ENCODE assay signal across 26 cellular contexts in genomic region chr3:59391131-59391530, GRCh38.
A peak's percentile ranks its signal among the peaks of the same experiment; 100 is the strongest.
DNase-seq lines count a peak whose midpoint lies in the region; ATAC-seq, FAIRE-seq and TF ChIP-seq lines count a peak whose summit lies in the region.
"Had no signal": no experiment of that assay in that cellular context is flagged by ENCODE, and none has a peak within 500 bp of the region (broad histone marks: within the 10 kb centered on the region; RNA-seq: fewer than 3 reads in every experiment).

No MANE protein-coding gene starts in this region.

- BruUV-seq in HepG2 (replicated peaks; lab: Mats Ljungman, UMichigan), result no TSS peak

- CTCF ChIA-PET in activated CD4-positive, alpha-beta memory T cell treated with anti-CD3 and anti-CD28 coated beads for 36 hours (lab: Charles Lee), result no interaction called here
- CTCF ChIA-PET in activated CD4-positive, alpha-beta memory T cell treated with anti-CD3 and anti-CD28 coated beads, Interleukin-2, amount 10 ng/mL, durations not matched to agents 7 days and 5 days (lab: Charles Lee), result no interaction called here
- CTCF ChIA-PET in HepG2 (lab: Yijun Ruan, JAX; ENCODE audit: low intra/inter-chr PET ratio, low total read pairs), result no interaction called here

- TF ChIP-seq CTCF in nephron progenitor cell (IDR thresholded peaks at IDR 0.05) (no peak), HepG2 (CRISPR knock-in tag; IDR thresholded peaks at IDR 0.05) (no peak)

- in situ Hi-C loops in HepG2 (cut with HindIII; ENCODE audit: extremely low pct_ligation_motif_present, low pct_unique_long_range_greater_than_20kb), result no loop called here

- no peak overlapping the region for H3K4me3 ChIP-seq in HepG2 (replicated peaks in 1 of 3; ENCODE audit: insufficient read depth in 1 of 3, low read depth in 2 of 3, low read length in 3 of 3)
- H3K4me3 ChIP-seq: BLaER1, GM12878 had no signal

- H3K27ac ChIP-seq in HepG2 (ENCODE audit: extremely low read length, insufficient read depth, low read length), result no peak overlapping the region
- H3K27ac ChIP-seq: BLaER1 had no signal

- no peak for DNase-seq in activated CD4-positive, alpha-beta memory T cell treated with anti-CD3 and anti-CD28 coated beads for 36 hours
- DNase-seq in activated CD4-positive, alpha-beta memory T cell treated with anti-CD3 and anti-CD28 coated beads, Interleukin-2, amount 10 ng/mL, durations not matched to agents 7 days and 5 days, result no peak
- peak; percentile 50 for DNase-seq in DMS79 treated with DMSO at 0.1 percent for 48 hours (lab: John Stamatoyannopoulos, UW)
- no peak for DNase-seq in nephron progenitor cell
- DNase-seq in NCI-H526 treated with DMSO at 0.1 percent for 48 hours (lab: John Stamatoyannopoulos, UW), result no peak
- DNase-seq in HepG2 (ENCODE audit: low spot score), result no peak
- no peak for DNase-seq in posterior vena cava (ENCODE audit: low spot score)
- DNase-seq: 8988T; ACHN; BE2C; C1 segment of cervical spinal cord; CD4-positive, alpha-beta memory T cell; CD4-positive, CD25-positive, alpha-beta regulatory T cell; CD8-positive, alpha-beta memory T cell; COR-L47; DMS 273 treated with DMSO at 0.1 percent for 48 hours; DMS153; DND-41; EL; GDM1 had no signal

- H3K36me3 ChIP-seq in HepG2 (replicated peaks in 1 of 2; ENCODE audit: control insufficient read depth in 1 of 2, insufficient read depth in 2 of 2, low read length in 2 of 2), result no peaks in the 10 kb centered on the region
- H3K36me3 ChIP-seq: BE2C, BLaER1 had no signal

- ATAC-seq in HepG2, result no peak
- ATAC-seq: GM12878 had no signal

- no peaks in the 10 kb centered on the region for H3K27me3 ChIP-seq in HepG2 (ENCODE audit: control insufficient read depth in 1 of 2, insufficient read depth in 2 of 2, low read length in 2 of 2)
- H3K27me3 ChIP-seq: BE2C, BLaER1 had no signal

- no peaks in the 10 kb centered on the region for H3K9me3 ChIP-seq in HepG2 (ENCODE audit: low read length)
- H3K9me3 ChIP-seq: BE2C had no signal

- FAIRE-seq in HepG2 (lab: Jason Lieb, UNC), result no peak
- FAIRE-seq: A204.1, GM12878, GM12892, GM18507 had no signal

- TF ChIP-seq POLR2A in HepG2 (IDR thresholded peaks at IDR 0.05; ENCODE audit: insufficient read depth in 1 of 2, low read depth in 2 of 2, low read length in 2 of 2), result no peak

- intact Hi-C loops in activated CD4-positive, alpha-beta memory T cell treated with anti-CD3 and anti-CD28 coated beads for 36 hours (cut with micrococcal nuclease), result no loop called here
- intact Hi-C loops in HepG2 (cut with micrococcal nuclease; ENCODE audit: unreplicated experiment) (no loop called here), posterior vena cava (cut with DNase I) (no loop called here)

- H3K9ac ChIP-seq in HepG2 (ENCODE audit: insufficient read depth, low read depth, low read length), result no peak overlapping the region
- H3K9ac ChIP-seq: BLaER1 had no signal

- no peak for TF ChIP-seq RAD21 in HepG2 (CRISPR knock-in tag; IDR thresholded peaks at IDR 0.05)

- no peaks in the 10 kb centered on the region for H3K79me2 ChIP-seq in HepG2 (ENCODE audit: insufficient read depth, low read length)

- no peak overlapping the region for H2AFZ ChIP-seq in HepG2 (ENCODE audit: low read length)

- peak overlapping the region; percentile 30 for H3K27ac Mint-ChIP-seq in activated CD4-positive, alpha-beta memory T cell treated with anti-CD3 and anti-CD28 coated beads for 36 hours
- H3K27ac Mint-ChIP-seq in activated CD4-positive, alpha-beta memory T cell treated with anti-CD3 and anti-CD28 coated beads, Interleukin-2, amount 10 ng/mL, durations not matched to agents 7 days and 5 days, result no peak overlapping the region
- peak overlapping the region; percentile 78 for H3K27ac Mint-ChIP-seq in nephron progenitor cell
- H3K27ac Mint-ChIP-seq: CD14-positive monocyte; CD4-positive, alpha-beta memory T cell; CD4-positive, CD25-positive, alpha-beta regulatory T cell; CD8-positive, alpha-beta memory T cell had no signal

- no peaks in the 10 kb centered on the region for H3K9me3 Mint-ChIP-seq in activated CD4-positive, alpha-beta memory T cell treated with anti-CD3 and anti-CD28 coated beads for 36 hours
- H3K9me3 Mint-ChIP-seq in activated CD4-positive, alpha-beta memory T cell treated with anti-CD3 and anti-CD28 coated beads, Interleukin-2, amount 10 ng/mL, durations not matched to agents 7 days and 5 days, result peaks cover 3% of the 10 kb centered on the region
- peaks cover 40% of the 10 kb centered on the region for H3K9me3 Mint-ChIP-seq in nephron progenitor cell
- H3K9me3 Mint-ChIP-seq: CD8-positive, alpha-beta memory T cell had no signal

- peaks cover 36% of the 10 kb centered on the region for H3K4me1 Mint-ChIP-seq in activated CD4-positive, alpha-beta memory T cell treated with anti-CD3 and anti-CD28 coated beads for 36 hours (ENCODE audit: low read depth)
- peaks cover 35% of the 10 kb centered on the region for H3K4me1 Mint-ChIP-seq in activated CD4-positive, alpha-beta memory T cell treated with anti-CD3 and anti-CD28 coated beads, Interleukin-2, amount 10 ng/mL, durations not matched to agents 7 days and 5 days
- peaks cover 15% of the 10 kb centered on the region for H3K4me1 Mint-ChIP-seq in nephron progenitor cell

- H4K20me1 ChIP-seq in HepG2 (ENCODE audit: insufficient read depth, low read length), result no peaks in the 10 kb centered on the region
- H4K20me1 ChIP-seq: BLaER1 had no signal

- POLR2A ChIA-PET in activated CD4-positive, alpha-beta memory T cell treated with anti-CD3 and anti-CD28 coated beads for 36 hours (lab: Charles Lee), result no interaction called here
- POLR2A ChIA-PET in activated CD4-positive, alpha-beta memory T cell treated with anti-CD3 and anti-CD28 coated beads, Interleukin-2, amount 10 ng/mL, durations not matched to agents 7 days and 5 days (lab: Charles Lee), result no interaction called here
- POLR2A ChIA-PET in HepG2 (lab: Yijun Ruan, JAX), result no interaction called here

- no peak for TF ChIP-seq EP300 in HepG2 (IDR thresholded peaks at IDR 0.05; ENCODE audit: low read depth in 2 of 2, low read length in 2 of 2)
- no peak for TF ChIP-seq EP300 in HepG2 (CRISPR knock-in tag; IDR thresholded peaks at IDR 0.05; ENCODE audit: borderline replicate concordance)

- WGBS in HepG2 (ENCODE audit: low lambda C conversion rate), result 54% methylated on average over 7 of the region's 7 CpGs

- H3K4me2 ChIP-seq in HepG2 (ENCODE audit: low read depth, low read length), result no peak overlapping the region
- H3K4me2 ChIP-seq: BLaER1 had no signal

- H3K27me3 Mint-ChIP-seq in activated CD4-positive, alpha-beta memory T cell treated with anti-CD3 and anti-CD28 coated beads for 36 hours, result peaks cover 4% of the 10 kb centered on the region
- H3K27me3 Mint-ChIP-seq in activated CD4-positive, alpha-beta memory T cell treated with anti-CD3 and anti-CD28 coated beads, Interleukin-2, amount 10 ng/mL, durations not matched to agents 7 days and 5 days, result no peaks in the 10 kb centered on the region
- no peaks in the 10 kb centered on the region for H3K27me3 Mint-ChIP-seq in nephron progenitor cell (ENCODE audit: low read depth, poor library complexity)
- H3K27me3 Mint-ChIP-seq: CD4-positive, alpha-beta memory T cell; CD4-positive, CD25-positive, alpha-beta regulatory T cell; CD8-positive, alpha-beta memory T cell had no signal

- H3K4me3 Mint-ChIP-seq in activated CD4-positive, alpha-beta memory T cell treated with anti-CD3 and anti-CD28 coated beads for 36 hours, result no peak overlapping the region
- no peak overlapping the region for H3K4me3 Mint-ChIP-seq in activated CD4-positive, alpha-beta memory T cell treated with anti-CD3 and anti-CD28 coated beads, Interleukin-2, amount 10 ng/mL, durations not matched to agents 7 days and 5 days
- H3K4me3 Mint-ChIP-seq in nephron progenitor cell, result no peak overlapping the region
- H3K4me3 Mint-ChIP-seq: CD14-positive monocyte; CD4-positive, alpha-beta memory T cell; CD4-positive, CD25-positive, alpha-beta regulatory T cell had no signal

- H3K4me1 ChIP-seq in HepG2 (ENCODE audit: insufficient read depth, low read length), result no peaks in the 10 kb centered on the region
- H3K4me1 ChIP-seq: BE2C, BLaER1 had no signal

- peaks cover 2% of the 10 kb centered on the region for H3K36me3 Mint-ChIP-seq in activated CD4-positive, alpha-beta memory T cell treated with anti-CD3 and anti-CD28 coated beads for 36 hours
- peaks cover 5% of the 10 kb centered on the region for H3K36me3 Mint-ChIP-seq in activated CD4-positive, alpha-beta memory T cell treated with anti-CD3 and anti-CD28 coated beads, Interleukin-2, amount 10 ng/mL, durations not matched to agents 7 days and 5 days (ENCODE audit: low read depth)
- peaks cover 8% of the 10 kb centered on the region for H3K36me3 Mint-ChIP-seq in nephron progenitor cell (ENCODE audit: low read depth)
- H3K36me3 Mint-ChIP-seq: CD14-positive monocyte; CD4-positive, CD25-positive, alpha-beta regulatory T cell had no signal

TF ChIP-seq in HepG2, 621 proteins besides CTCF, POLR2A, EP300 and RAD21 (continues in another document):
- TF ChIP-seq BATF2 (CRISPR knock-in tag; IDR thresholded peaks at IDR 0.05), result no peak
- no peak for TF ChIP-seq HOXA5 (CRISPR knock-in tag; IDR thresholded peaks at IDR 0.05)
- TF ChIP-seq ZNF10 (CRISPR knock-in tag; IDR thresholded peaks at IDR 0.05; ENCODE audit: borderline replicate concordance, low read depth), result no peak
- no peak for TF ChIP-seq TCF7 (IDR thresholded peaks at IDR 0.05; ENCODE audit: low read depth)
- no peak for TF ChIP-seq NR2F2 (IDR thresholded peaks at IDR 0.05; ENCODE audit: borderline replicate concordance, low read depth)
- no peak for TF ChIP-seq FOXO1 (CRISPR knock-in tag; IDR thresholded peaks at IDR 0.05)
- no peak for TF ChIP-seq MAX (IDR thresholded peaks at IDR 0.05)
- no peak for TF ChIP-seq ZNF841 (CRISPR knock-in tag; IDR thresholded peaks at IDR 0.05; ENCODE audit: borderline replicate concordance)
- no peak for TF ChIP-seq MXD3 (CRISPR knock-in tag; IDR thresholded peaks at IDR 0.05)
- no peak for TF ChIP-seq FOXP1 (IDR thresholded peaks at IDR 0.05)
- no peak for TF ChIP-seq FOXP1 (CRISPR knock-in tag; IDR thresholded peaks at IDR 0.05)
- no peak for TF ChIP-seq CREBL2 (CRISPR knock-in tag; IDR thresholded peaks at IDR 0.05; ENCODE audit: borderline replicate concordance)
